Comparison of ENCODE assay signal across 8 cellular contexts in the genomic region with DNA sequence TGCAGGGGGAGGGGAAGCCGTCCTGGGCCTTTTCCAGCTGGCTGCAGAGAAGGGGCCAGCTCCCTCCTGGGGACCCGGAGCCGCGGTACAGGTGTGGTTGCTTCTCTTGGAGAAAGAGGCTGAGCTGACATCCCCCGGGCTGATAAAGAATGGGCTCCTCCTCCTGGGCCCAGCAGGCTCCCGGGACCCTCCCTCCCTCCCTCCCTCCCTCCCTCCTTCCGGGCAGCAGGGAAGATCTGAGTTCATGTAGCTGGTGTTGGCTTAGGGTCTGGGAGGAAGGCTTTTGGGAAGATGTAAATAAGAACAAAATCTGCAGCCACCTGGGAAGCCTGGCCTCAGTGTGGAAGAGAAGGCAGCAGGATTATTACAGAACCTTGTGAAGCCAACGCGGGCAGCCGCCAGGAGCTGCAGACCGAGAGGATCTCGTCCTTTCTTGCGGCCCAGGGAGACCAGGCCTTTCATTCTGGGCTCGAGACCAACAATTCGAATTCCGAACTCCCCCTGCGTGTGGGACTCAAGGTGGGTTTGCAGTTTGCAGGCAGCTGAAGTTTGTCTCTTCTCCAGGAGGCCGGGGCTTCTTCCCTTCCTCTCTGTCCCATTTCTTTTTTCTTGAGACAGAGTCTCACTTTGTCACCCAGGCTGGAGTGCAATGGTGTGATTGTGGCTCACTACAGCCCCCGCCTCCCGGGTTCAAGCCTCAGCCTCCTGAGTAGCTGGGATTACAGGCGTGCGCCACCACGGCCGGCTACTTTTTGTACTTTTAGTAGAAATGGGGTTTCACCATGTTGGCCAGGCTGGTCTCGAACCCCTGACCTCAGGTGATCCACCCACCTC. TPM values are rescaled to one million over a fixed set of nuclear protein-coding genes. Genes with fewer than 3 reads are reported as not detected.
DNase-seq lines count a peak whose midpoint lies in the region; ATAC-seq, FAIRE-seq and TF ChIP-seq lines count a peak whose summit lies in the region.

Gene PLCXD1, plus strand, starts transcription at position 216 of the 834 bp plus-strand sequence. CDS start 2,807 bp downstream, outside the sequence.

- no peaks in the 10 kb centered on the region for H3K9me3 Mint-ChIP-seq in activated T-cell treated with anti-CD3 and anti-CD28 coated beads, Interleukin-2, amount 50 U/mL, for 4 hours

- no peak for DNase-seq in activated T-cell treated with anti-CD3 and anti-CD28 coated beads, Interleukin-2, amount 50 U/mL, for 4 hours
- no peak for DNase-seq in activated T-cell treated with anti-CD3 and anti-CD28 coated beads, Interleukin-2, amount 50 U/mL, for 48 hours
- DNase-seq in WERI-Rb-1 (peak; percentile 92), pancreas (peak in 4 of 6 donors; percentile 14 to 57 (median 48)), NCI-H526 treated with DMSO at 0.1 percent for 48 hours (lab: John Stamatoyannopoulos, UW) (no peak), DMS79 (lab: John Stamatoyannopoulos, UW) (no peak)

- H3K27me3 ChIP-seq in WERI-Rb-1 (ENCODE audit: insufficient read depth, low read depth, severe bottlenecking) (no peaks in the 10 kb centered on the region), gastroesophageal sphincter (peaks cover 4% of the 10 kb centered on the region), pancreas (no peaks in the 10 kb centered on the region)

- no peaks in the 10 kb centered on the region for H3K27me3 Mint-ChIP-seq in activated T-cell treated with anti-CD3 and anti-CD28 coated beads, Interleukin-2, amount 50 U/mL, for 4 hours (ENCODE audit: low read depth)

- H3K36me3 ChIP-seq in WERI-Rb-1 (peaks cover 26% of the 10 kb centered on the region), gastroesophageal sphincter (peaks cover 0 to 13% of the 10 kb centered on the region in 2 donors), pancreas (no peaks in the 10 kb centered on the region)

- TF ChIP-seq CTCF in WERI-Rb-1 (IDR thresholded peaks at IDR 0.05; ENCODE audit: low read depth, low read length) (no peak), gastroesophageal sphincter (IDR thresholded peaks at IDR 0.05) (no peak), pancreas (IDR thresholded peaks at IDR 0.05) (no peak)

- FAIRE-seq in pancreas (lab: Jason Lieb, UNC): no peak

- no peaks in the 10 kb centered on the region for H3K36me3 Mint-ChIP-seq in activated T-cell treated with anti-CD3 and anti-CD28 coated beads, Interleukin-2, amount 50 U/mL, for 4 hours (ENCODE audit: insufficient read depth)

- no peak for ATAC-seq in activated T-cell treated with anti-CD3 and anti-CD28 coated beads, Interleukin-2, amount 50 U/mL, for 4 hours
- ATAC-seq in gastroesophageal sphincter (no peak), pancreas (no peak), GM18868 (IDR thresholded peaks at IDR 0.05; ENCODE audit: unreplicated experiment) (no peak)

- intact Hi-C loops in pancreas (cut with DNase I): no loop called here

- no peak for TF ChIP-seq EP300 in gastroesophageal sphincter (IDR thresholded peaks at IDR 0.05)

- H3K4me1 ChIP-seq in gastroesophageal sphincter (peaks cover 2 to 38% (median 15%) of the 10 kb centered on the region in 3 donors), pancreas (no peaks in the 10 kb centered on the region)

- no peaks in the 10 kb centered on the region for H3K9me3 ChIP-seq in WERI-Rb-1 (ENCODE audit: severe bottlenecking)
- H3K9me3 ChIP-seq in gastroesophageal sphincter: no peaks in the 10 kb centered on the region
- no peaks in the 10 kb centered on the region for H3K9me3 ChIP-seq in pancreas

- no peak for TF ChIP-seq POLR2A in gastroesophageal sphincter (IDR thresholded peaks at IDR 0.05)

- H3K4me3 ChIP-seq in WERI-Rb-1 (ENCODE audit: low read depth, low read length) (peak within 1 kb of the TSS; percentile 64), gastroesophageal sphincter (peak within 1 kb of the TSS; percentile 13 to 44), pancreas (peak within 1 kb of the TSS in 1 of 4 donors; percentile 20)

- peak within 1 kb of the TSS; percentile 88 for H3K27ac ChIP-seq in WERI-Rb-1
- peak within 1 kb of the TSS in 3 of 4 donors; percentile 49 to 66 (median 51) for H3K27ac ChIP-seq in gastroesophageal sphincter
- no peak within 1 kb of the TSS for H3K27ac ChIP-seq in pancreas

- 36 to 60% methylated on average over 5 to 12 of the region's 25 CpGs for whole genome bisulfite sequencing in gastroesophageal sphincter (ENCODE audit: low coverage in 1 of 2), 2 donors
- 47 to 49% methylated on average over 24 to 25 of the region's 25 CpGs for WGBS in pancreas, 2 donors

- peaks cover 11% of the 10 kb centered on the region for H3K4me1 Mint-ChIP-seq in activated T-cell treated with anti-CD3 and anti-CD28 coated beads, Interleukin-2, amount 50 U/mL, for 4 hours (ENCODE audit: low read depth)

- H3K4me3 Mint-ChIP-seq in activated T-cell treated with anti-CD3 and anti-CD28 coated beads, Interleukin-2, amount 50 U/mL, for 4 hours: peak within 1 kb of the TSS; percentile 66

RNA-seq across cellular contexts. Expression of gene PLCXD1, which starts in this region (rescaled TPM):
- 10 to 100 TPM; 23.6 to 57.6 (median 24.1) TPM for total RNA-seq in activated T-cell treated with anti-CD3 and anti-CD28 coated beads, Interleukin-2, amount 50 U/mL, for 4 hours
- total RNA-seq in gastroesophageal sphincter (1 to 10 TPM; 1.1 to 8.8 (median 6.0) TPM), pancreas (1 to 10 TPM; 3.5 to 6.6 (median 5.7) TPM)
- 10 to 100 TPM in 1 of 2 donors, 1 to 10 TPM in 1; 7.9 to 17.8 TPM for polyA plus RNA-seq in pancreas

Comparison
In these comparisons a context has a peak if more than half of its experiments do, and no peak if none do; other contexts are left out.
1. DNase-seq: peak in WERI-Rb-1 (single experiment) and pancreas (4 of 6); none in activated T-cell treated with anti-CD3 and anti-CD28 coated beads, Interleukin-2, amount 50 U/mL, for 4 hours (single experiment), activated T-cell treated with anti-CD3 and anti-CD28 coated beads, Interleukin-2, amount 50 U/mL, for 48 hours (0 of 2), NCI-H526 treated with DMSO at 0.1 percent for 48 hours (single experiment) and DMS79 (single experiment).
2. H3K27ac ChIP-seq: peak in WERI-Rb-1 (single experiment) and gastroesophageal sphincter (3 of 4); none in pancreas (0 of 4).